In genomic region chr7:53744361-53744760, GRCh38 we compare ENCODE assay signal across 19 cellular contexts.
DNase-seq lines count a peak whose midpoint lies in the region; ATAC-seq and TF ChIP-seq lines count a peak whose summit lies in the region.
"Had no signal": no experiment of that assay in that cellular context is flagged by ENCODE, and none has a peak within 500 bp of the region (broad histone marks: within the 10 kb centered on the region; RNA-seq: fewer than 3 reads in every experiment).

No MANE protein-coding gene starts in this region.

- H3K27me3 Mint-ChIP-seq in neural progenitor cell (ENCODE audit: insufficient read depth, low read depth) = no peaks in the 10 kb centered on the region

- TF ChIP-seq EP300 in stomach (IDR thresholded peaks at IDR 0.05) = no peak

- WGBS in stomach, 5 donors = 66 to 78% (median 68%) methylated on average over 3 to 4 of the region's 4 CpGs

- no peaks in the 10 kb centered on the region for H3F3A ChIP-seq in neural progenitor cell (ENCODE audit: low read depth)

- H3K27ac ChIP-seq in neural progenitor cell = no peak overlapping the region
- no peak overlapping the region for H3K27ac ChIP-seq in stomach
- H3K27ac ChIP-seq: KMS-11 had no signal

- no peaks in the 10 kb centered on the region for H3K9me3 Mint-ChIP-seq in neural progenitor cell

- H3K27me3 ChIP-seq in H7 (ENCODE audit: control insufficient read depth, insufficient read depth, low read length) (no peaks in the 10 kb centered on the region), neural progenitor cell (no peaks in the 10 kb centered on the region), stomach (no peaks in the 10 kb centered on the region)

- no peak for TF ChIP-seq CTCF in neural progenitor cell (IDR thresholded peaks at IDR 0.05)
- no peak for TF ChIP-seq CTCF in stomach (IDR thresholded peaks at IDR 0.05)

- no peak overlapping the region for H3K9ac ChIP-seq in neural progenitor cell
- H3K9ac ChIP-seq: KMS-11 had no signal

- H3K79me2 ChIP-seq in neural progenitor cell (ENCODE audit: low read depth) = no peaks in the 10 kb centered on the region

- no peaks in the 10 kb centered on the region for H3K36me3 Mint-ChIP-seq in neural progenitor cell
- H3K36me3 Mint-ChIP-seq: CD14-positive monocyte had no signal

- no peaks in the 10 kb centered on the region for H4K20me1 ChIP-seq in neural progenitor cell (ENCODE audit: low read depth)

- H3K9me3 ChIP-seq in neural progenitor cell (ENCODE audit: low read depth) = no peaks in the 10 kb centered on the region
- H3K9me3 ChIP-seq in stomach = peaks cover 0 to 61% (median 16%) of the 10 kb centered on the region in 4 donors

- no peak for TF ChIP-seq POLR2A in stomach (IDR thresholded peaks at IDR 0.05)

- H3K4me2 ChIP-seq in neural progenitor cell = no peak overlapping the region
- H3K4me2 ChIP-seq: KMS-11 had no signal

- H2AFZ ChIP-seq in neural progenitor cell (replicated peaks) = peak overlapping the region; percentile 85

- ATAC-seq in esophagus mucosa = peak; percentile 99
- ATAC-seq: HCT116, PC-3 had no signal

- H3K4me3 ChIP-seq in H7 (ENCODE audit: insufficient read depth, low read depth, low read length) = no peak overlapping the region
- H3K4me3 ChIP-seq in neural progenitor cell = no peak overlapping the region
- no peak overlapping the region for H3K4me3 ChIP-seq in stomach

- H3K27ac Mint-ChIP-seq in neural progenitor cell = no peak overlapping the region
- H3K27ac Mint-ChIP-seq: CD14-positive monocyte had no signal

- H3K36me3 ChIP-seq in H7 (replicated peaks; ENCODE audit: control insufficient read depth, insufficient read depth, low read length) (no peaks in the 10 kb centered on the region), neural progenitor cell (no peaks in the 10 kb centered on the region), stomach (no peaks in the 10 kb centered on the region)

- intact Hi-C loops in stomach (cut with DNase I; ENCODE audit: low total_unique reads) = no loop called here

- H3K4me1 Mint-ChIP-seq in neural progenitor cell = no peaks in the 10 kb centered on the region
- H3K4me1 Mint-ChIP-seq: CD14-positive monocyte had no signal

- H3K4me1 ChIP-seq in neural progenitor cell = no peaks in the 10 kb centered on the region
- H3K4me1 ChIP-seq in stomach = no peaks in the 10 kb centered on the region

- DNase-seq in H7 (peak; percentile 4), NCI-H69 (lab: John Stamatoyannopoulos, UW) (peak; percentile 4), neural progenitor cell (ENCODE audit: low spot score) (no peak), NCI-H774 (lab: John Stamatoyannopoulos, UW) (no peak), stomach (no peak), GOT3 (lab: John Stamatoyannopoulos, UW) (no peak)
- DNase-seq: ACHN, AML-193, DMS 273 treated with DMSO at 0.1 percent for 48 hours, NCI-H1092, NCI-H146, NCI-H2081 treated with DMSO at 0.1 percent for 48 hours, NCI-H446 treated with DMSO at 0.1 percent for 48 hours, NCI-H82, PC-3 had no signal

- H3K4me3 Mint-ChIP-seq in neural progenitor cell = no peak overlapping the region
- H3K4me3 Mint-ChIP-seq: CD14-positive monocyte had no signal

Comparison
In these comparisons a context has a peak if more than half of its experiments do, and no peak if none do; other contexts are left out.
1. DNase-seq: peak in H7 (single experiment) and NCI-H69 (single experiment); none in neural progenitor cell (single experiment), NCI-H774 (single experiment), stomach (single experiment) and GOT3 (single experiment).